17 cellular contexts compared by ENCODE assay signal in the genomic region with DNA sequence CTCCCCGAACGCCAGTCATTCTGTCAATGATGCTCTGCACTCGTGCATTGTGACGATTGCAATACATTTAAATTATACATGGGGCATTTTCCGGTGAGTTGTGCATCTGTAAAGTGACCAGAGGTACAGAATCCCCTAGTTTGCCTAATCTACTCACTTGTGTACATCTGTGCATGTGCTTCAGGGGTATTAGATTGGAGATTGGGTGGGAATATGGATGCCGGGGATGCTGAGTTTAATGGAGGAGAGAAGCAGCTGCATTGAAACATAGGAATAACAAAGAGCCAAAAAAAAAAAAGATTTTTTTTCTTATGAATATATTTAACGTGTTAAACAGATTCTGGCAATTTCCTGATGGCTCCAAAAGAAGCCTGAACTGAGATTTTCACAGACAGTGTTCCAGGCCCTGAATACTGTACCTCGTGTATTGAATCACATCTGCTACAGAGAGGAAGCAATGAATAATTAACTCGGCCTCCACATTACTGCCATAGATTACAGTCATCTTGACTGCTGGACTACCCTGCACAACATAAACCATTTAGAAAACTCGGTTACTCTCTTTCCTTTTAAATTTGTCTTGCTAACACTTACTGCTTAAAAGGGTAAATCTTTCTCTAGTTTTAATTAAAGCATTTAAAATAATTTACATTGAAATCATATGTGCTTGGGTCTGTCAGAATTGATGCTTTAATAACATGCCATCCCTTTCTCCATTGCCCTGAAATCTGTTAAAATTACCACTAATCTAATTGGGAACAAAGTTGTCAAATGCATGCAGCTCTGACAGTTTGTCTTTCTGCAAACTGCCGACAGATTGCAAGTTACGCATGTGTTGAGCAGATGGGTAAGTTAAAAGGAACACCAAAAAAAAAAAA.
"Had no signal": no experiment of that assay in that cellular context is flagged by ENCODE, and none has a peak within 500 bp of the region (broad histone marks: within the 10 kb centered on the region; RNA-seq: fewer than 3 reads in every experiment).

No MANE protein-coding gene starts in this region.

- H3K9me3 Mint-ChIP-seq: activated naive CD4-positive, alpha-beta T cell treated with anti-CD3 and anti-CD28 coated beads, Interleukin-2, amount 50 U/mL, for 72 hours; activated T-cell treated with anti-CD3 and anti-CD28 coated beads, Interleukin-2, amount 50 U/mL, for 4 hours had no signal

- H3K4me3 Mint-ChIP-seq: activated CD8-positive, alpha-beta T cell treated with anti-CD3 and anti-CD28 coated beads for 36 hours; activated T-cell treated with anti-CD3 and anti-CD28 coated beads, Interleukin-2, amount 50 U/mL, for 4 hours; neural progenitor cell; WTC11 had no signal

- H3K9me3 ChIP-seq: body of pancreas, esophagus muscularis mucosa, lower lobe of right lung, sigmoid colon, spleen, stomach had no signal

- H3K36me3 Mint-ChIP-seq: activated naive CD4-positive, alpha-beta T cell treated with anti-CD3 and anti-CD28 coated beads, Interleukin-2, amount 50 U/mL, for 72 hours; WTC11 had no signal

- H3K4me1 ChIP-seq: body of pancreas, lower lobe of right lung, neural progenitor cell, sigmoid colon, spleen had no signal

- H3K27ac Mint-ChIP-seq: activated CD8-positive, alpha-beta T cell treated with anti-CD3 and anti-CD28 coated beads for 36 hours; activated naive CD4-positive, alpha-beta T cell treated with anti-CD3 and anti-CD28 coated beads, Interleukin-2, amount 50 U/mL, for 72 hours; neural progenitor cell; WTC11 had no signal

- H3K27me3 ChIP-seq: body of pancreas, esophagus muscularis mucosa, neural progenitor cell, sigmoid colon, spleen, stomach had no signal

- ATAC-seq: activated CD8-positive, alpha-beta T cell treated with anti-CD3 and anti-CD28 coated beads for 36 hours; activated naive CD4-positive, alpha-beta T cell treated with anti-CD3 and anti-CD28 coated beads, Interleukin-2, amount 50 U/mL, for 72 hours; activated T-cell treated with anti-CD3 and anti-CD28 coated beads, Interleukin-2, amount 50 U/mL, for 4 hours; body of pancreas; left cardiac atrium; lower lobe of right lung; WTC11 had no signal

- H3K4me3 ChIP-seq: body of pancreas, coronary artery, esophagus muscularis mucosa, lower lobe of right lung, neural progenitor cell, sigmoid colon, spleen, stomach had no signal

- H3K27ac ChIP-seq: body of pancreas, coronary artery, esophagus muscularis mucosa, lower lobe of right lung, neural progenitor cell, sigmoid colon, spleen, stomach had no signal

- H3K4me1 Mint-ChIP-seq: neural progenitor cell had no signal

- DNase-seq: activated CD4-positive, alpha-beta T cell treated with anti-CD3 and anti-CD28 coated beads for 48 hours; activated CD8-positive, alpha-beta T cell treated with anti-CD3 and anti-CD28 coated beads for 36 hours; activated gamma-delta T cell; activated T-cell treated with anti-CD3 and anti-CD28 coated beads, Interleukin-2, amount 50 U/mL, for 4 hours; body of pancreas; central memory CD4-positive, alpha-beta T cell; effector CD4-positive, alpha-beta T cell; left cardiac atrium; lower lobe of right lung; sigmoid colon; spleen; stomach had no signal

- H3K36me3 ChIP-seq: esophagus muscularis mucosa, lower lobe of right lung, neural progenitor cell, sigmoid colon, spleen, stomach had no signal
